Comparison of ENCODE assay signal across 8 cellular contexts in the genomic region with DNA sequence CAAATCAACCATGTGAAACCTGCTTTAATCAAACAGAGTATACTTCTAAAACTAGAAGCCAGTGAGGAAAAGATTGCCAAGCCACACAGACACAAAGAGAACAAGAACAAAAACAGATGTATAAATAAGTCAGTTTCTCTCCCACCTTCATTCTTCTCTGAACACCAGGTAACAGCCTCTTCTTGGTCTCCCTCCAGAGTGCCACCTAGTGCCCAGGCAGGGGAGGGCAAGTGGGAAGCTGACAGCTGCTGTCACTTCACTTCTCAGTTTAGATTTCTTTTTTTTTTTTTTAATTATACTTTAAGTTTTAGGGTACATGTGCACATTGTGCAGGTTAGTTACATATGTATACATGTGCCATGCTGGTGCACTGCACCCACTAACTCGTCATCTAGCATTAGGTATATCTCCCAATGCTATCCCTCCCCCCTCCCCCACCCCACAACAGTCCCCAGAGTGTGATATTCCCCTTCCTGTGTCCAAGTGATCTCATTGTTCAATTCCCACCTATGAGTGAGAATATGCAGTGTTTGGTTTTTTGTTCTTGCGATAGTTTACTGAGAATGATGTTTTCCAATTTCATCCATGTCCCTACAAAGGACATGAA.
A peak's percentile ranks its signal among the peaks of the same experiment; 100 is the strongest.
DNase-seq lines count a peak whose midpoint lies in the region; ATAC-seq, FAIRE-seq and TF ChIP-seq lines count a peak whose summit lies in the region.
"Not testable (repeated sequence)": the region's sequence is repeated elsewhere in the genome, so short reads cannot be mapped to it uniquely, and the experiment has no call there.

No MANE protein-coding gene starts in this region.

- peak; percentile 58 for ATAC-seq in HG02759 (IDR thresholded peaks at IDR 0.05; ENCODE audit: unreplicated experiment)
- ATAC-seq in pancreas, result peak; percentile 72 to 86 (median 77)

- H3K9me3 ChIP-seq in SK-N-SH, pancreas: not testable (repeated sequence)

- no CpG with 5 or more reads among the region's 2 CpGs for WGBS in SK-N-SH (ENCODE audit: low lambda C conversion rate)
- WGBS in pancreas, 2 donors, result 80% methylated on average over 1 of the region's 2 CpGs; no CpG with 5 or more reads in 1 of the 2 donors

- not testable (repeated sequence) for H3K79me2 ChIP-seq in SK-N-SH (ENCODE audit: insufficient read depth)

- H3K27ac Mint-ChIP-seq in activated T-helper 1 cell treated with anti-CD3 and anti-CD28 coated beads, Interleukin-12 subunit alpha, Interleukin-12 subunit beta, Interleukin-2, Interleukin-4 antibody, amounts not matched to agents 30 ng/mL and 10 ng/mL and 1 ng/mL, durations not matched to agents 14 hours and 24 hours and 36 hours, result not testable (repeated sequence)

- CTCF ChIA-PET in SK-N-SH (lab: Yijun Ruan, JAX), result interaction anchor here (0.8 to 3.6 kb wide), 12 partner anchors 9 to 368 kb away, joined by 3 to 18 read pairs (median 4); a partner anchor contains a TSS

- H4K20me1 ChIP-seq in SK-N-SH (ENCODE audit: insufficient read depth), result not testable (repeated sequence)

- H3K27me3 ChIP-seq in SK-N-SH (ENCODE audit: insufficient read depth); pancreas: not testable (repeated sequence)

- not testable (repeated sequence) for H3K36me3 ChIP-seq in SK-N-SH (replicated peaks in 1 of 2; ENCODE audit: control insufficient read depth in 1 of 2, insufficient read depth in 2 of 2, low read length in 1 of 2); pancreas

- H3K4me2 ChIP-seq in SK-N-SH, result not testable (repeated sequence)

- POLR2A ChIA-PET in SK-N-SH (lab: Yijun Ruan, JAX), result interaction anchor here (1.4 kb wide), 1 partner anchor 40 kb away, joined by 3 read pairs; no protein-coding TSS in a partner anchor

- not testable (repeated sequence) for H3K4me3 ChIP-seq in SK-N-SH (ENCODE audit: low read depth in 2 of 2, low read length in 1 of 2); fibroblast of mammary gland (ENCODE audit: control insufficient read depth, low read depth, low read length); pancreas

- H3K9ac ChIP-seq in SK-N-SH, result not testable (repeated sequence)

- H3K9me2 ChIP-seq in SK-N-SH, result not testable (repeated sequence)

- H3K9me3 Mint-ChIP-seq in activated T-helper 1 cell treated with anti-CD3 and anti-CD28 coated beads, Interleukin-12 subunit alpha, Interleukin-12 subunit beta, Interleukin-2, Interleukin-4 antibody, amounts not matched to agents 30 ng/mL and 10 ng/mL and 1 ng/mL, durations not matched to agents 14 hours and 24 hours and 36 hours, result not testable (repeated sequence)

- not testable (repeated sequence) for H3K36me3 Mint-ChIP-seq in activated T-helper 1 cell treated with anti-CD3 and anti-CD28 coated beads, Interleukin-12 subunit alpha, Interleukin-12 subunit beta, Interleukin-2, Interleukin-4 antibody, amounts not matched to agents 30 ng/mL and 10 ng/mL and 1 ng/mL, durations not matched to agents 14 hours and 24 hours and 36 hours (ENCODE audit: low read depth)

- H3K4me1 ChIP-seq in SK-N-SH (ENCODE audit: control insufficient read depth in 1 of 2, insufficient read depth in 2 of 2, low read depth in 1 of 2, low read length in 1 of 2); pancreas: not testable (repeated sequence)

- TF ChIP-seq CTCF in SK-N-SH (IDR thresholded peaks at IDR 0.05), result peak; percentile 71
- peak; percentile 42 for TF ChIP-seq CTCF in fibroblast of mammary gland (conservative IDR thresholded peaks at IDR 0.05; ENCODE audit: control insufficient read depth, insufficient read depth, low read depth, low read length)
- peak; percentile 23 to 53 (median 48) for TF ChIP-seq CTCF in pancreas (IDR thresholded peaks at IDR 0.05)

- intact Hi-C loops in activated T-helper 1 cell treated with anti-CD3 and anti-CD28 coated beads, Interleukin-12 subunit alpha, Interleukin-12 subunit beta, Interleukin-2, Interleukin-4 antibody, amounts not matched to agents 30 ng/mL and 10 ng/mL and 1 ng/mL, durations not matched to agents 14 hours and 24 hours and 36 hours (cut with micrococcal nuclease), result loop anchor here (1.0 kb wide), 1 partner anchor 502 kb away; no protein-coding TSS in a partner anchor
- intact Hi-C loops in pancreas (cut with DNase I), result not testable (repeated sequence)

- not testable (repeated sequence) for H2AFZ ChIP-seq in SK-N-SH (ENCODE audit: low read depth)

- H3F3A ChIP-seq in SK-N-SH (replicated peaks; ENCODE audit: insufficient read depth), result not testable (repeated sequence)

- not testable (repeated sequence) for TF ChIP-seq POLR2A in GM12891 (IDR thresholded peaks at IDR 0.05; ENCODE audit: low read depth, low read length)

- TF ChIP-seq RAD21 in SK-N-SH (IDR thresholded peaks at IDR 0.05; ENCODE audit: low read length), result peak; percentile 60

- H3K27me3 Mint-ChIP-seq in activated T-helper 1 cell treated with anti-CD3 and anti-CD28 coated beads, Interleukin-12 subunit alpha, Interleukin-12 subunit beta, Interleukin-2, Interleukin-4 antibody, amounts not matched to agents 30 ng/mL and 10 ng/mL and 1 ng/mL, durations not matched to agents 14 hours and 24 hours and 36 hours (ENCODE audit: insufficient read depth), result not testable (repeated sequence)

- not testable (repeated sequence) for H3K27ac ChIP-seq in SK-N-SH (ENCODE audit: low read depth in 2 of 2, low read length in 1 of 2); pancreas

- not testable (repeated sequence) for FAIRE-seq in GM12891 (lab: Jason Lieb, UNC); pancreas (lab: Jason Lieb, UNC); urothelium cell line (lab: Jason Lieb, UNC)

- peak; percentile 41 for DNase-seq in GM12891 (ENCODE audit: insufficient read length, low spot score)
- DNase-seq in NCI-H1105 treated with DMSO at 0.1 percent for 48 hours (lab: John Stamatoyannopoulos, UW), result peak; percentile 27
- DNase-seq in SK-N-SH, result peak; percentile 42
- DNase-seq in activated T-helper 1 cell treated with anti-CD3 and anti-CD28 coated beads, Interleukin-12 subunit alpha, Interleukin-12 subunit beta, Interleukin-2, Interleukin-4 antibody, amounts not matched to agents 30 ng/mL and 10 ng/mL and 1 ng/mL, durations not matched to agents 14 hours and 24 hours and 36 hours (ENCODE audit: low spot score), result peak; percentile 19
- peak; percentile 2 for DNase-seq in fibroblast of mammary gland (ENCODE audit: low read depth)
- peak; percentile 25 to 85 (median 74) for DNase-seq in pancreas
- peak; percentile 44 for DNase-seq in urothelium cell line (ENCODE audit: low spot score)

- H3K4me1 Mint-ChIP-seq in activated T-helper 1 cell treated with anti-CD3 and anti-CD28 coated beads, Interleukin-12 subunit alpha, Interleukin-12 subunit beta, Interleukin-2, Interleukin-4 antibody, amounts not matched to agents 30 ng/mL and 10 ng/mL and 1 ng/mL, durations not matched to agents 14 hours and 24 hours and 36 hours (ENCODE audit: low read depth), result not testable (repeated sequence)

- TF ChIP-seq EP300 in SK-N-SH (IDR thresholded peaks at IDR 0.05; ENCODE audit: borderline replicate concordance in 1 of 2, low read depth in 1 of 2, low read length in 1 of 2), result not testable (repeated sequence)

- not testable (repeated sequence) for H3K4me3 Mint-ChIP-seq in activated T-helper 1 cell treated with anti-CD3 and anti-CD28 coated beads, Interleukin-12 subunit alpha, Interleukin-12 subunit beta, Interleukin-2, Interleukin-4 antibody, amounts not matched to agents 30 ng/mL and 10 ng/mL and 1 ng/mL, durations not matched to agents 14 hours and 24 hours and 36 hours

TF ChIP-seq in SK-N-SH, 30 proteins besides CTCF, POLR2A, EP300 and RAD21:
- TF ChIP-seq NRF1 (IDR thresholded peaks at IDR 0.05; ENCODE audit: low read depth, low read length) (0 out of 2 replicates have a peak, but pooled peaks have one; percentile 4), SMC3 (IDR thresholded peaks at IDR 0.05; ENCODE audit: low read depth, low read length) (peak; percentile 47)

Comparison
In these comparisons a context has a peak if more than half of its experiments do, and no peak if none do; other contexts are left out.
1. DNase-seq: peak in every context shown above with its lines; median percentile 74 in pancreas; 44 in urothelium cell line; 42 in SK-N-SH; 41 in GM12891; 27 in NCI-H1105 treated with DMSO at 0.1 percent for 48 hours; 19 in activated T-helper 1 cell treated with anti-CD3 and anti-CD28 coated beads, Interleukin-12 subunit alpha, Interleukin-12 subunit beta, Interleukin-2, Interleukin-4 antibody, amounts not matched to agents 30 ng/mL and 10 ng/mL and 1 ng/mL, durations not matched to agents 14 hours and 24 hours and 36 hours; 2 in fibroblast of mammary gland.